ENCODE assay signal across 29 cellular contexts in genomic region chr17:20026960-20027359, GRCh38.
"Had no signal": no experiment of that assay in that cellular context is flagged by ENCODE, and none has a peak within 500 bp of the region (broad histone marks: within the 10 kb centered on the region; RNA-seq: fewer than 3 reads in every experiment).

No MANE protein-coding gene starts in this region.

- H3K4me1 Mint-ChIP-seq: activated naive CD4-positive, alpha-beta T cell treated with anti-CD3 and anti-CD28 coated beads, Interleukin-2, amount 10 ng/mL, durations not matched to agents 7 days and 5 days; activated naive CD8-positive, alpha-beta T cell treated with anti-CD3 and anti-CD28 coated beads, Interleukin-2, amount 50 U/mL, for 24 hours; central memory CD8-positive, alpha-beta T cell had no signal

- H3K4me3 ChIP-seq: colonic mucosa, lower lobe of right lung, ovary, psoas muscle, skin epidermis, transverse colon, vagina had no signal

- H3K36me3 Mint-ChIP-seq: activated naive CD4-positive, alpha-beta T cell treated with anti-CD3 and anti-CD28 coated beads, Interleukin-2, amount 10 ng/mL, durations not matched to agents 7 days and 5 days; naive thymus-derived CD8-positive, alpha-beta T cell had no signal

- H3K4me1 ChIP-seq: colonic mucosa, lower lobe of right lung, psoas muscle, transverse colon, vagina had no signal

- H3K27ac Mint-ChIP-seq: activated naive CD4-positive, alpha-beta T cell treated with anti-CD3 and anti-CD28 coated beads, Interleukin-2, amount 10 ng/mL, durations not matched to agents 7 days and 5 days; activated naive CD8-positive, alpha-beta T cell treated with anti-CD3 and anti-CD28 coated beads, Interleukin-2, amount 50 U/mL, for 24 hours; naive thymus-derived CD8-positive, alpha-beta T cell; stimulated activated naive CD8-positive, alpha-beta T cell treated with anti-CD3 and anti-CD28 coated beads, Interleukin-15, Interleukin-2, amounts not matched to agents 100 ng/mL and 50 ng/mL, for 24 hours; T-helper 2 cell treated with Interferon-gamma antibody and Interleukin-4, amounts not matched to agents 5 μg/mL and 100 μg/mL, for 36 hours had no signal

- ATAC-seq: activated naive CD8-positive, alpha-beta T cell treated with anti-CD3 and anti-CD28 coated beads, Interleukin-2, amount 50 U/mL, for 24 hours; esophagus mucosa; left colon; lower lobe of right lung; naive thymus-derived CD8-positive, alpha-beta T cell; psoas muscle; right cardiac atrium had no signal

- H3K27me3 Mint-ChIP-seq: central memory CD8-positive, alpha-beta T cell had no signal

- H3K27ac ChIP-seq: brain microvascular endothelial cell, colonic mucosa, lower lobe of right lung, psoas muscle, skin epidermis, transverse colon, vagina had no signal

- H3K27me3 ChIP-seq: brain microvascular endothelial cell, colonic mucosa, ovary, vagina had no signal

- H3K9me3 ChIP-seq: colonic mucosa, lower lobe of right lung, ovary, psoas muscle, transverse colon, vagina had no signal

- H3K9me3 Mint-ChIP-seq: activated naive CD4-positive, alpha-beta T cell treated with anti-CD3 and anti-CD28 coated beads, Interleukin-2, amount 10 ng/mL, durations not matched to agents 7 days and 5 days; activated naive CD8-positive, alpha-beta T cell treated with anti-CD3 and anti-CD28 coated beads, Interleukin-2, amount 50 U/mL, for 24 hours; central memory CD8-positive, alpha-beta T cell; stimulated activated naive CD8-positive, alpha-beta T cell treated with anti-CD3 and anti-CD28 coated beads, Interleukin-15, Interleukin-2, amounts not matched to agents 100 ng/mL and 50 ng/mL, for 24 hours; T-helper 2 cell treated with Interferon-gamma antibody and Interleukin-4, amounts not matched to agents 5 μg/mL and 100 μg/mL, for 36 hours had no signal

- H3K36me3 ChIP-seq: brain microvascular endothelial cell, colonic mucosa, lower lobe of right lung, ovary, transverse colon, vagina had no signal

- DNase-seq: activated CD4-positive, alpha-beta T cell treated with anti-CD3 and anti-CD28 coated beads, Interleukin-2, amount 50 U/mL, for 1 hour; activated CD8-positive, alpha-beta memory T cell treated with anti-CD3 and anti-CD28 coated beads for 24 hours; activated CD8-positive, alpha-beta memory T cell treated with anti-CD3 and anti-CD28 coated beads, Interleukin-2, amount 50 U/mL, for 48 hours; activated effector memory CD4-positive, alpha-beta T cell treated with Interleukin-2 at 50 U/mL for 16 hours; activated naive CD4-positive, alpha-beta T cell treated with anti-CD3 and anti-CD28 coated beads, Interleukin-2, amount 10 ng/mL, durations not matched to agents 7 days and 5 days; activated naive CD8-positive, alpha-beta T cell treated with anti-CD3 and anti-CD28 coated beads, Interleukin-2, amount 50 U/mL, for 24 hours; activated T-cell treated with anti-CD3 and anti-CD28 coated beads, Interleukin-2, amount 50 U/mL, for 48 hours; anterior cingulate cortex; brain microvascular endothelial cell; colonic mucosa; foreskin melanocyte; glutamatergic neuron; hippocampal formation; islet precursor cell; left colon; lower lobe of right lung; naive thymus-derived CD8-positive, alpha-beta T cell; ovary; psoas muscle; right cardiac atrium; stimulated activated CD4-positive, alpha-beta T cell treated with anti-CD3 and anti-CD28 coated beads, Interleukin-15, amount 100 ng/mL, for 24 hours; stimulated activated CD4-positive, alpha-beta T cell treated with anti-CD3 and anti-CD28 coated beads, Interleukin-2, amount 100 ng/mL, for 48 hours; transverse colon had no signal

- H3K4me3 Mint-ChIP-seq: activated naive CD4-positive, alpha-beta T cell treated with anti-CD3 and anti-CD28 coated beads, Interleukin-2, amount 10 ng/mL, durations not matched to agents 7 days and 5 days; activated naive CD8-positive, alpha-beta T cell treated with anti-CD3 and anti-CD28 coated beads, Interleukin-2, amount 50 U/mL, for 24 hours; central memory CD8-positive, alpha-beta T cell; naive thymus-derived CD8-positive, alpha-beta T cell; stimulated activated naive CD8-positive, alpha-beta T cell treated with anti-CD3 and anti-CD28 coated beads, Interleukin-15, Interleukin-2, amounts not matched to agents 100 ng/mL and 50 ng/mL, for 24 hours; T-helper 2 cell treated with Interferon-gamma antibody and Interleukin-4, amounts not matched to agents 5 μg/mL and 100 μg/mL, for 36 hours had no signal
